1 cellular context compared by ENCODE assay signal in the genomic region with DNA sequence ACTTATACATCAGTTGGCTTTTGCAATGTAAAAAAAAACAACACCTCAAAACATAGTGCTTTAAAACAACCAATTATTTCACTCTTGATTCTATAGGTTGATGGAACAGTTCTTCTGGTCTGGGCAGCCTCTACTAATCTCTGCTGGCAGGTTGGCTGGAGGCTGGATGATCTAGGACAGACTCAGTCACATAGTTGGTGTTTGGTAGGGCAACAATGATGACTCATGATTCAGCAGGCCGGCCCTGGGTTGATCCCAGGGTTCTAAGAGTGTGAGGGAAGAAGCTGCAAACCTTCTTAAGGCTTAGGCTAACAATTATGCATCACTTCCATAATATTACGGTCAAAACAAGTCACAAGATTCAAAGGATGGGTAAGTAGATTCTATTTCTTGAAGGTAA.
TF ChIP-seq lines count a peak whose summit lies in the region.

No MANE protein-coding gene starts in this region.

TF ChIP-seq in HCT116, 20 proteins besides CTCF, POLR2A, EP300 and RAD21 (continued from another document):
- TF ChIP-seq, protein P1, sequence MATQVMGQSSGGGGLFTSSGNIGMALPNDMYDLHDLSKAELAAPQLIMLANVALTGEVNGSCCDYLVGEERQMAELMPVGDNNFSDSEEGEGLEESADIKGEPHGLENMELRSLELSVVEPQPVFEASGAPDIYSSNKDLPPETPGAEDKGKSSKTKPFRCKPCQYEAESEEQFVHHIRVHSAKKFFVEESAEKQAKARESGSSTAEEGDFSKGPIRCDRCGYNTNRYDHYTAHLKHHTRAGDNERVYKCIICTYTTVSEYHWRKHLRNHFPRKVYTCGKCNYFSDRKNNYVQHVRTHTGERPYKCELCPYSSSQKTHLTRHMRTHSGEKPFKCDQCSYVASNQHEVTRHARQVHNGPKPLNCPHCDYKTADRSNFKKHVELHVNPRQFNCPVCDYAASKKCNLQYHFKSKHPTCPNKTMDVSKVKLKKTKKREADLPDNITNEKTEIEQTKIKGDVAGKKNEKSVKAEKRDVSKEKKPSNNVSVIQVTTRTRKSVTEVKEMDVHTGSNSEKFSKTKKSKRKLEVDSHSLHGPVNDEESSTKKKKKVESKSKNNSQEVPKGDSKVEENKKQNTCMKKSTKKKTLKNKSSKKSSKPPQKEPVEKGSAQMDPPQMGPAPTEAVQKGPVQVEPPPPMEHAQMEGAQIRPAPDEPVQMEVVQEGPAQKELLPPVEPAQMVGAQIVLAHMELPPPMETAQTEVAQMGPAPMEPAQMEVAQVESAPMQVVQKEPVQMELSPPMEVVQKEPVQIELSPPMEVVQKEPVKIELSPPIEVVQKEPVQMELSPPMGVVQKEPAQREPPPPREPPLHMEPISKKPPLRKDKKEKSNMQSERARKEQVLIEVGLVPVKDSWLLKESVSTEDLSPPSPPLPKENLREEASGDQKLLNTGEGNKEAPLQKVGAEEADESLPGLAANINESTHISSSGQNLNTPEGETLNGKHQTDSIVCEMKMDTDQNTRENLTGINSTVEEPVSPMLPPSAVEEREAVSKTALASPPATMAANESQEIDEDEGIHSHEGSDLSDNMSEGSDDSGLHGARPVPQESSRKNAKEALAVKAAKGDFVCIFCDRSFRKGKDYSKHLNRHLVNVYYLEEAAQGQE (IDR thresholded peaks at IDR 0.05; ENCODE audit: low read depth), result no peak
